In genomic region chr2:38692636-38693318, GRCh38 we compare ENCODE assay signal across 1 cellular context.
TF ChIP-seq lines count a peak whose summit lies in the region.

No MANE protein-coding gene starts in this region.

TF ChIP-seq in HepG2, 621 proteins besides CTCF, POLR2A, EP300 and RAD21 (continued from another document and continues in another):
- TF ChIP-seq RERE (CRISPR knock-in tag; IDR thresholded peaks at IDR 0.05; ENCODE audit: low read depth) (0 out of 2 replicates have a peak, but pooled peaks have one; percentile 13), TAF1 (CRISPR knock-in tag; IDR thresholded peaks at IDR 0.05) (no peak; the same call in 1 of the 2 replicates), THAP9 (CRISPR knock-in tag; IDR thresholded peaks at IDR 0.05; ENCODE audit: borderline replicate concordance) (peak; percentile 60; the same call in 1 of the 2 replicates), ZNF773 (CRISPR knock-in tag; IDR thresholded peaks at IDR 0.05; ENCODE audit: borderline replicate concordance) (no peak), ZNF101 (CRISPR knock-in tag; IDR thresholded peaks at IDR 0.05; ENCODE audit: borderline replicate concordance, low read depth) (no peak), ZNF564 (CRISPR knock-in tag; IDR thresholded peaks at IDR 0.05) (no peak), GTF2F1 (IDR thresholded peaks at IDR 0.05; ENCODE audit: low read length) (no peak), DMTF1 (CRISPR knock-in tag; IDR thresholded peaks at IDR 0.05) (no peak), FOXM1 (CRISPR knock-in tag; IDR thresholded peaks at IDR 0.05) (no peak), HNRNPLL (IDR thresholded peaks at IDR 0.05; ENCODE audit: low read depth, low read length, poor library complexity, severe bottlenecking) (no peak), PPARG (CRISPR knock-in tag; conservative IDR thresholded peaks at IDR 0.05) (no peak), ZNF17 (CRISPR knock-in tag; IDR thresholded peaks at IDR 0.05) (no peak), TEAD3 (CRISPR knock-in tag; optimal IDR thresholded peaks at IDR 0.05; ENCODE audit: borderline replicate concordance) (peak; percentile 82), FOXK2 (IDR thresholded peaks at IDR 0.05) (no peak), XBP1 (CRISPR knock-in tag; IDR thresholded peaks at IDR 0.05) (no peak), GATA4 (IDR thresholded peaks at IDR 0.05; ENCODE audit: borderline replicate concordance, low read depth) (no peak), ZNF30 (CRISPR knock-in tag; IDR thresholded peaks at IDR 0.05) (no peak), ZNF644 (CRISPR knock-in tag; IDR thresholded peaks at IDR 0.05; ENCODE audit: low read depth) (peak; percentile 91), ZNF234 (CRISPR knock-in tag; conservative IDR thresholded peaks at IDR 0.05) (no peak), HDAC2 (CRISPR knock-in tag; IDR thresholded peaks at IDR 0.05) (peak; percentile 70), ONECUT2 (CRISPR knock-in tag; IDR thresholded peaks at IDR 0.05) (no peak), ZNF770 (CRISPR knock-in tag; IDR thresholded peaks at IDR 0.05) (no peak), RFX1 (IDR thresholded peaks at IDR 0.05) (no peak), POLR2AphosphoS2 (IDR thresholded peaks at IDR 0.05; ENCODE audit: low read depth, low read length) (no peak), E2F1 (CRISPR knock-in tag; IDR thresholded peaks at IDR 0.05) (no peak), KLF13 (CRISPR knock-in tag; IDR thresholded peaks at IDR 0.05) (no peak), HMG20B (CRISPR knock-in tag; conservative IDR thresholded peaks at IDR 0.05) (no peak; the same call in 1 of the 2 replicates), ZNF646 (CRISPR knock-in tag; IDR thresholded peaks at IDR 0.05) (no peak), ZFP62 (CRISPR knock-in tag; IDR thresholded peaks at IDR 0.05) (no peak), ZNF839 (CRISPR knock-in tag; IDR thresholded peaks at IDR 0.05; ENCODE audit: borderline replicate concordance) (no peak), CSRNP2 (CRISPR knock-in tag; conservative IDR thresholded peaks at IDR 0.05; ENCODE audit: low read depth) (no peak), ZNF570 (CRISPR knock-in tag; IDR thresholded peaks at IDR 0.05; ENCODE audit: borderline replicate concordance) (no peak), ZNF282 (IDR thresholded peaks at IDR 0.05; ENCODE audit: partially characterized antibody) (no peak), TP53 (CRISPR knock-in tag; conservative IDR thresholded peaks at IDR 0.05) (no peak), CBX1 (IDR thresholded peaks at IDR 0.05; ENCODE audit: low read depth) (no peak), XRCC5 (optimal IDR thresholded peaks at IDR 0.05; ENCODE audit: low read length) (no peak), SP5 (CRISPR knock-in tag; IDR thresholded peaks at IDR 0.05; ENCODE audit: borderline replicate concordance, low read depth) (no peak), SATB2 (CRISPR knock-in tag; IDR thresholded peaks at IDR 0.05) (no peak), ZNF441 (CRISPR knock-in tag; IDR thresholded peaks at IDR 0.05; ENCODE audit: borderline replicate concordance) (peak; percentile 60; the same call in 1 of the 2 replicates), KLF9 (CRISPR knock-in tag; IDR thresholded peaks at IDR 0.05; ENCODE audit: low read depth) (no peak), SAP130 (CRISPR knock-in tag; IDR thresholded peaks at IDR 0.05; ENCODE audit: low read depth) (peak; percentile 76), ZNF737 (CRISPR knock-in tag; IDR thresholded peaks at IDR 0.05; ENCODE audit: borderline replicate concordance) (no peak), ZFX (CRISPR knock-in tag; IDR thresholded peaks at IDR 0.05; ENCODE audit: low read depth) (peak; percentile 80), ZKSCAN1 (IDR thresholded peaks at IDR 0.05; ENCODE audit: low read length) (no peak)
